9 cellular contexts compared by ENCODE assay signal in genomic region chr16:72172105-72173034, GRCh38. TPM values are rescaled to one million over a fixed set of nuclear protein-coding genes. Genes with fewer than 3 reads are reported as not detected.
DNase-seq lines count a peak whose midpoint lies in the region; ATAC-seq, FAIRE-seq and TF ChIP-seq lines count a peak whose summit lies in the region.
"Had no signal": no experiment of that assay in that cellular context is flagged by ENCODE, and none has a peak within 500 bp of the region (broad histone marks: within the 10 kb centered on the region; RNA-seq: fewer than 3 reads in every experiment).

Gene PMFBP1 (minus strand): TSS chr16:72172155. CDS start chr16:72171208, 947 bp downstream.

- TF ChIP-seq POLR2A in body of pancreas (IDR thresholded peaks at IDR 0.05) = no peak

- DNase-seq in AG10803 (ENCODE audit: low read depth) = peak; percentile 66
- peak; percentile 33 for DNase-seq in GM18507 (ENCODE audit: extremely low spot score, insufficient read length, low read depth)
- peak; percentile 9 for DNase-seq in NCI-H2196 treated with DMSO at 0.1 percent for 48 hours (lab: John Stamatoyannopoulos, UW; ENCODE audit: unreplicated experiment)
- peak in 3 of 4 donors; percentile 11 to 78 (median 26) for DNase-seq in body of pancreas
- DNase-seq in lung (ENCODE audit: low spot score) = peak; percentile 39
- DNase-seq in iPS-NIHi11 (ENCODE audit: low spot score) = no peak
- DNase-seq in NCI-H1436 treated with DMSO at 0.1 percent for 48 hours (lab: John Stamatoyannopoulos, UW) = no peak

- ATAC-seq in HG02840 (IDR thresholded peaks at IDR 0.05; ENCODE audit: low FRiP score, unreplicated experiment) = peak; percentile 97
- ATAC-seq in body of pancreas = peak; percentile 38
- ATAC-seq in lung (ENCODE audit: insufficient read depth, low FRiP score) = peak; percentile 62

- H3K27ac ChIP-seq in body of pancreas = peak within 1 kb of the TSS in 1 of 4 donors; percentile 13
- H3K27ac ChIP-seq in lung (ENCODE audit: low read depth in 1 of 2, low read length in 1 of 2) = no peak within 1 kb of the TSS
- H3K27ac ChIP-seq: tibial artery had no signal

- peak; percentile 93 for FAIRE-seq in GM18507 (lab: Jason Lieb, UNC)

- H3K4me1 ChIP-seq in body of pancreas (no peaks in the 10 kb centered on the region), lung (ENCODE audit: control insufficient read depth in 2 of 2, insufficient read depth in 2 of 2, low read length in 2 of 2) (no peaks in the 10 kb centered on the region)
- H3K4me1 ChIP-seq: tibial artery had no signal

- intact Hi-C loops in body of pancreas (cut with DNase I) = no loop called here

- H3K4me3 ChIP-seq in AG10803 (ENCODE audit: low read length) (no peak within 1 kb of the TSS), body of pancreas (no peak within 1 kb of the TSS), lung (no peak within 1 kb of the TSS)
- H3K4me3 ChIP-seq: tibial artery had no signal

- no peaks in the 10 kb centered on the region for H3K27me3 ChIP-seq in body of pancreas
- no peaks in the 10 kb centered on the region for H3K27me3 ChIP-seq in lung (ENCODE audit: control insufficient read depth, insufficient read depth)
- H3K27me3 ChIP-seq: tibial artery had no signal

- 75 to 81% methylated on average over 11 of the region's 11 CpGs for WGBS in body of pancreas, 2 donors
- 73 to 76% methylated on average over 11 of the region's 11 CpGs for WGBS in lung, 2 donors

- H3K36me3 ChIP-seq in body of pancreas (replicated peaks in 1 of 2; ENCODE audit: insufficient read depth in 1 of 2, low read depth in 2 of 2) (no peaks in the 10 kb centered on the region), lung (ENCODE audit: control insufficient read depth in 2 of 2, insufficient read depth in 2 of 2, low read length in 2 of 2) (no peaks in the 10 kb centered on the region)
- H3K36me3 ChIP-seq: tibial artery had no signal

- H3K9me3 ChIP-seq in body of pancreas (no peaks in the 10 kb centered on the region), lung (ENCODE audit: control insufficient read depth in 2 of 2, insufficient read depth in 1 of 2, low read length in 1 of 2) (no peaks in the 10 kb centered on the region)
- H3K9me3 ChIP-seq: tibial artery had no signal

- TF ChIP-seq CTCF in AG10803 (conservative IDR thresholded peaks at IDR 0.05; ENCODE audit: low read length) = no peak
- TF ChIP-seq CTCF in body of pancreas (IDR thresholded peaks at IDR 0.05) = no peak
- TF ChIP-seq CTCF in lung (IDR thresholded peaks at IDR 0.05; ENCODE audit: control extremely low read depth, extremely low read depth) = no peak

RNA-seq across cellular contexts. Expression of gene PMFBP1, which starts in this region (rescaled TPM):
- total RNA-seq in body of pancreas = 1 to 10 TPM; 2.0 to 4.4 TPM
- 1 to 10 TPM in 1 of 2 donors, under 1 TPM in 1; 0.92 to 1.3 TPM for total RNA-seq in lung
- 1 to 10 TPM in 1 of 2 donors, under 1 TPM in 1; 0.62 to 1.1 TPM for polyA plus RNA-seq in lung

Comparison
In these comparisons a context has a peak if more than half of its experiments do, and no peak if none do; other contexts are left out.
1. DNase-seq: peak in AG10803 (single experiment), GM18507 (single experiment), NCI-H2196 treated with DMSO at 0.1 percent for 48 hours (single experiment), body of pancreas (3 of 4) and lung (single experiment); none in iPS-NIHi11 (single experiment) and NCI-H1436 treated with DMSO at 0.1 percent for 48 hours (single experiment).
2. ATAC-seq: peak in every context shown above with its lines; median percentile 97 in HG02840; 62 in lung; 38 in body of pancreas.